ENCODE assay signal across 14 cellular contexts in the genomic region with DNA sequence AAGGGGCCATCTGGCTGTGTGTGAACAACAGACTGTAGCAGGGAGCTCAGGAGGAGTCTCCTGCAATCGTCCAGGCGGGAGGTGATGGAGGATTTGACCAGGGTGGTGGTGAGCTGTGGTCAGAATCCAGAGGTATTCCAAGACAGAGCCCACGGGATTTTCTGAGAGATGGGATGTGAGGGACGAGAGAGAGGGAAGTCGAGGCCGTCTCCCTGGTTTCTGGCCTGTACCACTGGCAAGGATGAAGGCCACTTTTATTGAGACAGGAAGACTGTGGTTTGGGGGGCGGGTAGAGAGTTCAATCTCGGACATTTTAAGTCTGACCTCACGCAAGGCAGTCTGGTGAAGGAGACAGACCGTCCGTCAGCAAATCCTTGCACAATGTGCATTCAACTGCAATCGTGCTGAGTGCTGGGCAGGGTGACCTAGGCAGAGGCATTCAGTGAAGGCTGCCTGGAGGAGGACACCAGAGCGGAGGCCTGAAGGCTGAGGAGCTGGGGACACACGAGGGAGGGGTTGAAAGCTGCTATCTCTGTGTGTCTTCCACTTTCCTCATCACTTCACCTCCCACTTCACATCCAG. TPM values are rescaled to one million over a fixed set of nuclear protein-coding genes. Genes with fewer than 3 reads are reported as not detected.
DNase-seq lines count a peak whose midpoint lies in the region; ATAC-seq and TF ChIP-seq lines count a peak whose summit lies in the region.
"Had no signal": no experiment of that assay in that cellular context is flagged by ENCODE, and none has a peak within 500 bp of the region (broad histone marks: within the 10 kb centered on the region; RNA-seq: fewer than 3 reads in every experiment).

No MANE protein-coding gene starts in this region.

- TF ChIP-seq CTCF in activated B cell treated with CpG ODN at 0.5 μM for 24 hours (IDR thresholded peaks at IDR 0.05) (no peak), glutamatergic neuron (IDR thresholded peaks at IDR 0.05; ENCODE audit: partially characterized antibody, unreplicated experiment) (no peak)

- CTCF ChIA-PET in activated B cell treated with CpG ODN at 0.5 μM for 24 hours (lab: Charles Lee), result no interaction called here

- peaks cover 85% of the 10 kb centered on the region for H3K4me1 Mint-ChIP-seq in activated T-cell treated with anti-CD3 and anti-CD28 coated beads, Interleukin-2, amount 50 U/mL, for 72 hours (ENCODE audit: low read depth)
- H3K4me1 Mint-ChIP-seq in activated B cell treated with CpG ODN at 0.5 μM for 24 hours (peaks cover 66% of the 10 kb centered on the region), glutamatergic neuron (ENCODE audit: low read depth, unreplicated experiment) (peaks cover 16% of the 10 kb centered on the region)

- peaks cover 6 to 7% of the 10 kb centered on the region in 2 donors for H3K9me3 Mint-ChIP-seq in activated T-cell treated with anti-CD3 and anti-CD28 coated beads, Interleukin-2, amount 50 U/mL, for 72 hours
- H3K9me3 Mint-ChIP-seq in activated B cell treated with CpG ODN at 0.5 μM for 24 hours (no peaks in the 10 kb centered on the region), glutamatergic neuron (ENCODE audit: unreplicated experiment) (peaks cover 23% of the 10 kb centered on the region)

- peak overlapping the region; percentile 63 for H3K27ac ChIP-seq in substantia nigra (ENCODE audit: low read depth, low read length, poor library complexity, severe bottlenecking)
- H3K27ac ChIP-seq: right atrium auricular region had no signal

- H3K27ac Mint-ChIP-seq in activated T-cell treated with anti-CD3 and anti-CD28 coated beads, Interleukin-2, amount 50 U/mL, for 72 hours, result peak overlapping the region; percentile 43
- peak overlapping the region; percentile 69 for H3K27ac Mint-ChIP-seq in activated B cell treated with CpG ODN at 0.5 μM for 24 hours
- H3K27ac Mint-ChIP-seq in glutamatergic neuron (ENCODE audit: unreplicated experiment), result peak overlapping the region; percentile 72

- peak overlapping the region; percentile 26 to 41 for H3K4me3 Mint-ChIP-seq in activated T-cell treated with anti-CD3 and anti-CD28 coated beads, Interleukin-2, amount 50 U/mL, for 72 hours
- no peak overlapping the region for H3K4me3 Mint-ChIP-seq in activated B cell treated with CpG ODN at 0.5 μM for 24 hours
- H3K4me3 Mint-ChIP-seq in glutamatergic neuron (ENCODE audit: unreplicated experiment), result no peak overlapping the region

- H3K27me3 Mint-ChIP-seq in activated T-cell treated with anti-CD3 and anti-CD28 coated beads, Interleukin-2, amount 50 U/mL, for 72 hours (ENCODE audit: low read depth), result no peaks in the 10 kb centered on the region
- H3K27me3 Mint-ChIP-seq in activated B cell treated with CpG ODN at 0.5 μM for 24 hours (no peaks in the 10 kb centered on the region), glutamatergic neuron (ENCODE audit: unreplicated experiment) (peaks cover 17% of the 10 kb centered on the region)

- no peak for DNase-seq in activated T-cell treated with anti-CD3 and anti-CD28 coated beads, Interleukin-2, amount 50 U/mL, for 72 hours
- DNase-seq in activated T-cell treated with anti-CD3 and anti-CD28 coated beads, Interleukin-2, amount 50 U/mL, for 48 hours, result no peak
- DNase-seq in activated B cell treated with CpG ODN at 0.5 μM for 24 hours (no peak), glutamatergic neuron (no peak), substantia nigra (lab: John Stamatoyannopoulos, UW) (peak in 15 of 49 donors; percentile 18 to 60 (median 35))
- DNase-seq: activated effector memory CD4-positive, alpha-beta T cell treated with Interleukin-2 at 50 U/mL for 16 hours; kidney; NCI-H2081; SK-N-SH; stimulated activated CD8-positive, alpha-beta memory T cell treated with anti-CD3 and anti-CD28 coated beads, Interleukin-4, amount 100 ng/mL, for 48 hours had no signal

- intact Hi-C loops in activated B cell treated with CpG ODN at 0.5 μM for 24 hours (cut with micrococcal nuclease), result no loop called here

- ATAC-seq in activated T-cell treated with anti-CD3 and anti-CD28 coated beads, Interleukin-2, amount 50 U/mL, for 72 hours (replicated peaks in 1 of 2), result no peak
- ATAC-seq in activated B cell treated with CpG ODN at 0.5 μM for 24 hours (ENCODE audit: low read depth), result no peak
- no peak for ATAC-seq in GM19455 (IDR thresholded peaks at IDR 0.05; ENCODE audit: unreplicated experiment)
- ATAC-seq in GM21576 (IDR thresholded peaks at IDR 0.05; ENCODE audit: unreplicated experiment), result no peak
- ATAC-seq in HG03442 (IDR thresholded peaks at IDR 0.05; ENCODE audit: unreplicated experiment), result no peak

- peaks cover 8 to 11% of the 10 kb centered on the region in 2 donors for H3K36me3 Mint-ChIP-seq in activated T-cell treated with anti-CD3 and anti-CD28 coated beads, Interleukin-2, amount 50 U/mL, for 72 hours (ENCODE audit: insufficient read depth in 2 of 2)
- H3K36me3 Mint-ChIP-seq in activated B cell treated with CpG ODN at 0.5 μM for 24 hours (ENCODE audit: low read depth), result peaks cover 19% of the 10 kb centered on the region
- peaks cover 28% of the 10 kb centered on the region for H3K36me3 Mint-ChIP-seq in glutamatergic neuron (ENCODE audit: unreplicated experiment)

- POLR2A ChIA-PET in activated B cell treated with CpG ODN at 0.5 μM for 24 hours (lab: Charles Lee), result interaction anchor here (1.5 kb wide), 1 partner anchor 10 kb away, joined by 5 read pairs; no protein-coding TSS in a partner anchor

RNA-seq across cellular contexts. Expression of a gene that starts 53.9 kb away (rescaled TPM):
- 100 to 1,000 TPM in 1 of 2 donors, 10 to 100 TPM in 1; 85.6 to 112 TPM for total RNA-seq in activated T-cell treated with anti-CD3 and anti-CD28 coated beads, Interleukin-2, amount 50 U/mL, for 72 hours
- total RNA-seq in activated B cell treated with CpG ODN at 0.5 μM for 24 hours (65.0 and 71.4 TPM in 2 replicates), glutamatergic neuron (ENCODE audit: unreplicated experiment) (235 TPM)

Comparison
In these comparisons a context has a peak if more than half of its experiments do, and no peak if none do; other contexts are left out.
1. H3K4me3 Mint-ChIP-seq: peak in activated T-cell treated with anti-CD3 and anti-CD28 coated beads, Interleukin-2, amount 50 U/mL, for 72 hours (2 of 2); none in activated B cell treated with CpG ODN at 0.5 μM for 24 hours (single experiment) and glutamatergic neuron (single experiment).
2. Peak in every context shown above with its lines, with median percentiles within 50 percentile points of each other: H3K27ac Mint-ChIP-seq.